Comparison of ENCODE assay signal across 9 cellular contexts in the genomic region with DNA sequence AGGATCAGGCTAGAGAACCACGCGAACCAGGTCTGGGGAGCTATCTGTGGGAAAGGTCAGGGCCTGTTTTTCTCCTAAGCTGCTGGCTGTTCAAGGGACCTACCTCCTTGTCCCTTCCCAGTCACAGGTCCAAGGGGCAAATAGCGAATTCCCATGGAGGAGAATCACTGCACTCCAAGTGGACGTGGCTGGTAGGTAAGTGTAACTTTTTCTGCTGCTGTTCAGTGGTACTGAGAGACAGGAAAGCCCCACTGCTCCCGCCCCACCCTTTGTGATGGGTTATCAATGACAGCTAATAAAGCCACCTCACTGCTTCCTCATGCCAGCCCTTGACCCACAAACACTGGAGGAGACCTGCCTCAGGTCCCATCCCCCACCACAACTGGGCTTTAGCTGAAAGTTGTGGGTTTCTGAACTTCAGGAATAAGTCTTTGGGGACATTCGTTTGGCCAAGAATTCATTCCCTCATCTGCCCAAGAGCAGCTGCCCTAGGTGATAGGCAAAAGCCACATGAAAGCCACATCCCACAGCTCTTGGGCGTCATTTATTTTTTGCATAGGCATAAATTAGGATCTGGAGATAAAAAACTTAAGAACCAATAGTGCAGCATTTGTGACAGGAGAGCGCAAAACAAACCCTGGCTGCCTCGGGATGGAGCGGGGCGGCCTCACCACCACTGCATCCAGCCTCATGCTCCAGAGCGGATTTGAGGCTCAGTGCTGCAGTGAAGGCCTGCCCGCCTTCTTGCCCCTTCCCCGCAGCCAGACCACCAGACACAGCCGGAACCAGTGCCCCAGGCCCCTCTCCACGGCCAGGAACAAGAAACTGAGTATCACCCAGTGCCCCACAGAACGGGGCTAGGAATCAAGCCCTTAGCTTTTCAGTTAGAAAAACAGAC. TPM values are rescaled to one million over a fixed set of nuclear protein-coding genes. Genes with fewer than 3 reads are reported as not detected.
DNase-seq lines count a peak whose midpoint lies in the region; ATAC-seq and TF ChIP-seq lines count a peak whose summit lies in the region.
"Had no signal": no experiment of that assay in that cellular context is flagged by ENCODE, and none has a peak within 500 bp of the region (broad histone marks: within the 10 kb centered on the region; RNA-seq: fewer than 3 reads in every experiment).

No MANE protein-coding gene starts in this region.

- H3K36me3 ChIP-seq in left ventricle myocardium inferior, result peaks cover 72% of the 10 kb centered on the region
- H3K36me3 ChIP-seq in sigmoid colon, result peaks cover 45 to 72% (median 64%) of the 10 kb centered on the region in 4 donors

- no peaks in the 10 kb centered on the region for H3K9me3 Mint-ChIP-seq in activated CD8-positive, alpha-beta T cell treated with anti-CD3 and anti-CD28 coated beads, Interleukin-2, amount 10 ng/mL, durations not matched to agents 7 days and 5 days (ENCODE audit: insufficient read depth)

- H3K27ac Mint-ChIP-seq in activated CD8-positive, alpha-beta T cell treated with anti-CD3 and anti-CD28 coated beads, Interleukin-2, amount 10 ng/mL, durations not matched to agents 7 days and 5 days, result peak overlapping the region; percentile 85

- H3K4me1 ChIP-seq in left ventricle myocardium inferior, result peaks cover 54% of the 10 kb centered on the region
- peaks cover 0 to 47% (median 38%) of the 10 kb centered on the region in 4 donors for H3K4me1 ChIP-seq in sigmoid colon

- in situ Hi-C loops in GM13976 (cut with MboI; ENCODE audit: low sequenced_read_pairs, unreplicated experiment), result no loop called here

- no peaks in the 10 kb centered on the region for H3K9me3 ChIP-seq in left ventricle myocardium inferior (replicated peaks)
- H3K9me3 ChIP-seq in sigmoid colon, result no peaks in the 10 kb centered on the region

- intact Hi-C loops in left ventricle myocardium inferior (cut with micrococcal nuclease) (no loop called here), sigmoid colon (cut with DNase I) (loop anchor here (2.0 kb wide), 1 partner anchor 20 kb away; a partner anchor contains a TSS)

- no peak overlapping the region for H3K4me3 ChIP-seq in left ventricle myocardium inferior
- no peak overlapping the region for H3K4me3 ChIP-seq in sigmoid colon

- H3K4me1 Mint-ChIP-seq in activated CD8-positive, alpha-beta T cell treated with anti-CD3 and anti-CD28 coated beads, Interleukin-2, amount 10 ng/mL, durations not matched to agents 7 days and 5 days (ENCODE audit: low read depth), result peaks cover 52% of the 10 kb centered on the region

- H3K27me3 Mint-ChIP-seq in activated CD8-positive, alpha-beta T cell treated with anti-CD3 and anti-CD28 coated beads, Interleukin-2, amount 10 ng/mL, durations not matched to agents 7 days and 5 days (ENCODE audit: low read depth), result no peaks in the 10 kb centered on the region

- CTCF ChIA-PET in activated CD8-positive, alpha-beta T cell treated with anti-CD3 and anti-CD28 coated beads, Interleukin-2, amount 10 ng/mL, durations not matched to agents 7 days and 5 days (lab: Charles Lee), result interaction anchor here (0.6 to 5.4 kb wide), 14 partner anchors 8 to 458 kb away, joined by 3 to 57 read pairs (median 8); a partner anchor contains a TSS

- no peak for TF ChIP-seq EP300 in sigmoid colon (IDR thresholded peaks at IDR 0.05)

- DNase-seq in GM13976 (ENCODE audit: low spot score) (peak; percentile 43), left ventricle myocardium inferior (peak; percentile 11), sigmoid colon (no peak), activated gamma-delta T cell (lab: John Stamatoyannopoulos, UW) (no peak), DMS79 (lab: John Stamatoyannopoulos, UW) (no peak), NCI-H1092 treated with DMSO at 0.1 percent for 48 hours (lab: John Stamatoyannopoulos, UW) (no peak)
- DNase-seq in activated CD8-positive, alpha-beta T cell treated with anti-CD3 and anti-CD28 coated beads, Interleukin-2, amount 10 ng/mL, durations not matched to agents 7 days and 5 days, result no peak
- DNase-seq: SIG-M5 had no signal

- 86 to 91% methylated on average over 17 of the region's 17 CpGs for WGBS in sigmoid colon, 2 donors

- H3K27ac ChIP-seq in left ventricle myocardium inferior (replicated peaks) (peak overlapping the region; percentile 84), sigmoid colon (peak overlapping the region; percentile 78 to 81 (median 79))

- H3K27me3 ChIP-seq in left ventricle myocardium inferior (ENCODE audit: low read depth) (no peaks in the 10 kb centered on the region), sigmoid colon (no peaks in the 10 kb centered on the region)

- TF ChIP-seq CTCF in GM13976 (IDR thresholded peaks at IDR 0.05; ENCODE audit: borderline replicate concordance, control extremely low read depth, extremely low read depth, insufficient read depth, missing control alignments) (no peak), left ventricle myocardium inferior (IDR thresholded peaks at IDR 0.05; ENCODE audit: borderline replicate concordance) (no peak), sigmoid colon (IDR thresholded peaks at IDR 0.05) (no peak)

- no peak for TF ChIP-seq POLR2A in sigmoid colon (IDR thresholded peaks at IDR 0.05)

- H3K36me3 Mint-ChIP-seq in activated CD8-positive, alpha-beta T cell treated with anti-CD3 and anti-CD28 coated beads, Interleukin-2, amount 10 ng/mL, durations not matched to agents 7 days and 5 days (ENCODE audit: low read depth), result peaks cover 78% of the 10 kb centered on the region

- no peak for ATAC-seq in activated CD8-positive, alpha-beta T cell treated with anti-CD3 and anti-CD28 coated beads, Interleukin-2, amount 10 ng/mL, durations not matched to agents 7 days and 5 days
- ATAC-seq in GM18867 (IDR thresholded peaks at IDR 0.05; ENCODE audit: unreplicated experiment), result no peak

- no peak overlapping the region for H3K4me3 Mint-ChIP-seq in activated CD8-positive, alpha-beta T cell treated with anti-CD3 and anti-CD28 coated beads, Interleukin-2, amount 10 ng/mL, durations not matched to agents 7 days and 5 days

- POLR2A ChIA-PET in activated CD8-positive, alpha-beta T cell treated with anti-CD3 and anti-CD28 coated beads, Interleukin-2, amount 10 ng/mL, durations not matched to agents 7 days and 5 days (lab: Charles Lee), result interaction anchor here (1.0 to 16.4 kb wide), 6 partner anchors 9 to 28 kb away, joined by 4 to 307 read pairs (median 18); a partner anchor contains a TSS

RNA-seq across cellular contexts. Expression of a gene that starts 21.3 kb away (rescaled TPM):
- total RNA-seq in activated CD8-positive, alpha-beta T cell treated with anti-CD3 and anti-CD28 coated beads, Interleukin-2, amount 10 ng/mL, durations not matched to agents 7 days and 5 days, result 100 to 1,000 TPM; 481 to 482 TPM
- total RNA-seq in left ventricle myocardium inferior (116 TPM), sigmoid colon (100 to 1,000 TPM; 255 to 319 (median 281) TPM)
- 100 to 1,000 TPM in 1 of 3 donors, 10 to 100 TPM in 1, 1 to 10 TPM in 1; 9.2 to 132 (median 19.2) TPM for polyA plus RNA-seq in sigmoid colon

RNA-seq across cellular contexts. Expression of a gene that starts 28.7 kb away (rescaled TPM):
- 10 to 100 TPM; 71.8 to 73.9 TPM for total RNA-seq in activated CD8-positive, alpha-beta T cell treated with anti-CD3 and anti-CD28 coated beads, Interleukin-2, amount 10 ng/mL, durations not matched to agents 7 days and 5 days
- total RNA-seq in left ventricle myocardium inferior (28.9 TPM), sigmoid colon (10 to 100 TPM; 23.5 to 46.2 (median 31.0) TPM)
- polyA plus RNA-seq in sigmoid colon, result 10 to 100 TPM; 15.0 to 59.1 (median 21.0) TPM

RNA-seq across cellular contexts. Expression of a gene that starts 33.7 kb away (rescaled TPM):
- 10 to 100 TPM; 60.0 to 63.7 TPM for total RNA-seq in activated CD8-positive, alpha-beta T cell treated with anti-CD3 and anti-CD28 coated beads, Interleukin-2, amount 10 ng/mL, durations not matched to agents 7 days and 5 days
- 18.7 TPM for total RNA-seq in left ventricle myocardium inferior
- 10 to 100 TPM; 34.9 to 46.0 (median 36.8) TPM for total RNA-seq in sigmoid colon
- 10 to 100 TPM; 57.6 to 94.6 (median 74.5) TPM for polyA plus RNA-seq in sigmoid colon

RNA-seq across cellular contexts. Expression of a gene that starts 52.7 kb away (rescaled TPM):
- 10 to 100 TPM; 91.3 to 98.7 TPM for total RNA-seq in activated CD8-positive, alpha-beta T cell treated with anti-CD3 and anti-CD28 coated beads, Interleukin-2, amount 10 ng/mL, durations not matched to agents 7 days and 5 days
- 66.6 TPM for total RNA-seq in left ventricle myocardium inferior
- total RNA-seq in sigmoid colon, result 10 to 100 TPM; 37.7 to 50.2 (median 40.5) TPM
- 10 to 100 TPM; 56.9 to 65.2 (median 64.3) TPM for polyA plus RNA-seq in sigmoid colon

RNA-seq across cellular contexts. Expression of a gene that starts 59.5 kb away (rescaled TPM):
- 1 to 10 TPM; 8.0 to 8.6 TPM for total RNA-seq in activated CD8-positive, alpha-beta T cell treated with anti-CD3 and anti-CD28 coated beads, Interleukin-2, amount 10 ng/mL, durations not matched to agents 7 days and 5 days
- total RNA-seq in left ventricle myocardium inferior, result 10.0 TPM
- total RNA-seq in sigmoid colon, result 10 to 100 TPM in 3 of 4 donors, 1 to 10 TPM in 1; 7.9 to 15.0 (median 11.5) TPM
- polyA plus RNA-seq in sigmoid colon, result 10 to 100 TPM; 18.7 to 25.8 (median 23.8) TPM

Comparison
In these comparisons a context has a peak if more than half of its experiments do, and no peak if none do; other contexts are left out.
1. DNase-seq: peak in GM13976 (single experiment) and left ventricle myocardium inferior (single experiment); none in activated CD8-positive, alpha-beta T cell treated with anti-CD3 and anti-CD28 coated beads, Interleukin-2, amount 10 ng/mL, durations not matched to agents 7 days and 5 days (single experiment), sigmoid colon (single experiment), activated gamma-delta T cell (single experiment), DMS79 (single experiment) and NCI-H1092 treated with DMSO at 0.1 percent for 48 hours (single experiment).